21 cellular contexts compared by ENCODE assay signal in the genomic region with DNA sequence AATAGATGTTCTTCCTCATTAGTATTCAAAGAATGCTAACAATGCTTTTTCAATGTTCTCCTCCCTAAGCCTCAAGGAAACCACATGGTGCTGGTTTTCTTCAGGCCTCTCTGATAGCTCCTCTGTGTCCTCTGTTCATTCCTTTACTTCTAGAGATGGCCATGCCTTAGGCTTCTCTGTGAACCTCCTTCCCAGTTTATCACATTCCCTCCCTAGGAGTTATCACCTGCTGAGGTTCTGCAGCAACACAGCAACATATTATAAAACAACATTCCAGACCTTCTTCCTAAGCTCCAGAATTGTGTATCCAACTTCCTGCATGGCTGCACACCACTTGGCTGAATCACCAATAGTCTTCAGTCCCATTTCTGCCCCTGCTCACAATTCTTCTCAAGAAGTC.
A peak's percentile ranks its signal among the peaks of the same experiment; 100 is the strongest.
DNase-seq lines count a peak whose midpoint lies in the region; ATAC-seq, FAIRE-seq and TF ChIP-seq lines count a peak whose summit lies in the region.
"Had no signal": no experiment of that assay in that cellular context is flagged by ENCODE, and none has a peak within 500 bp of the region (broad histone marks: within the 10 kb centered on the region; RNA-seq: fewer than 3 reads in every experiment).

No MANE protein-coding gene starts in this region.

- H3K4me1 Mint-ChIP-seq in astrocyte (ENCODE audit: low read depth, unreplicated experiment) = peaks cover 41% of the 10 kb centered on the region

- intact Hi-C loops in mammary epithelial cell (cut with micrococcal nuclease) = no loop called here
- intact Hi-C loops in breast epithelium (cut with DNase I; ENCODE audit: low total_unique reads) = no loop called here
- intact Hi-C loops in right lobe of liver (cut with DNase I) = no loop called here

- H3K79me1 ChIP-seq in mesendoderm (ENCODE audit: low read length) = no peaks in the 10 kb centered on the region

- H3K18ac ChIP-seq in mesendoderm (ENCODE audit: low read length) = no peak overlapping the region

- ATAC-seq in right lobe of liver = no peak
- no peak for ATAC-seq in HG03442 (IDR thresholded peaks at IDR 0.05; ENCODE audit: unreplicated experiment)
- no peak for ATAC-seq in GM21529 (IDR thresholded peaks at IDR 0.05; ENCODE audit: unreplicated experiment)
- ATAC-seq in HG02981 (IDR thresholded peaks at IDR 0.05; ENCODE audit: unreplicated experiment) = no peak

- H3K23ac ChIP-seq in mesendoderm (ENCODE audit: low read length) = peak overlapping the region; percentile 24

- H4K8ac ChIP-seq in mesendoderm (ENCODE audit: low read depth, low read length) = no peak overlapping the region

- no peak overlapping the region for H3K56ac ChIP-seq in mesendoderm (ENCODE audit: low read length)

- no peak overlapping the region for H4K5ac ChIP-seq in mesendoderm (ENCODE audit: low read length)

- H3K4ac ChIP-seq in mesendoderm (ENCODE audit: low read depth, low read length) = no peak overlapping the region

- H3K9ac ChIP-seq in mammary epithelial cell (ENCODE audit: insufficient read depth, low read length) = no peak overlapping the region
- H3K9ac ChIP-seq in astrocyte (ENCODE audit: low read length) = no peak overlapping the region
- H3K9ac ChIP-seq in mesendoderm (ENCODE audit: low read length) = no peak overlapping the region

- CTCF ChIA-PET in mammary epithelial cell (lab: Charles Lee; ENCODE audit: low non-redundant PET) = no interaction called here

- H4K20me1 ChIP-seq in mammary epithelial cell (ENCODE audit: insufficient read depth, low read length) = no peaks in the 10 kb centered on the region
- no peaks in the 10 kb centered on the region for H4K20me1 ChIP-seq in astrocyte (ENCODE audit: insufficient read depth, low read length)

- H2BK5ac ChIP-seq in mesendoderm (ENCODE audit: low read length) = no peak overlapping the region

- H3K9me3 ChIP-seq in mammary epithelial cell (replicated peaks; ENCODE audit: insufficient read depth, low read length) (peaks cover 4% of the 10 kb centered on the region), breast epithelium (no peaks in the 10 kb centered on the region), astrocyte (ENCODE audit: insufficient read depth, low read depth, low read length) (no peaks in the 10 kb centered on the region), right lobe of liver (no peaks in the 10 kb centered on the region)
- H3K9me3 ChIP-seq: BE2C, SJCRH30 had no signal

- no peak overlapping the region for H3K27ac ChIP-seq in mammary epithelial cell (ENCODE audit: insufficient read depth, low read depth, low read length)
- no peak overlapping the region for H3K27ac ChIP-seq in breast epithelium
- no peak overlapping the region for H3K27ac ChIP-seq in astrocyte (ENCODE audit: low read depth, low read length)
- H3K27ac ChIP-seq in mesendoderm (ENCODE audit: low read depth, low read length) = no peak overlapping the region
- no peak overlapping the region for H3K27ac ChIP-seq in right lobe of liver
- H3K27ac ChIP-seq: 22Rv1, RWPE1, SJCRH30 had no signal

- BruUV-seq in mammary epithelial cell (replicated peaks; lab: Mats Ljungman, UMichigan) = no TSS peak

- no peaks in the 10 kb centered on the region for H3K27me3 Mint-ChIP-seq in astrocyte (ENCODE audit: low read depth, unreplicated experiment)

- no peak overlapping the region for H2BK120ac ChIP-seq in mesendoderm (ENCODE audit: low read depth, low read length)

- H3K79me2 ChIP-seq in mammary epithelial cell (ENCODE audit: insufficient read depth, low read length) (no peaks in the 10 kb centered on the region), astrocyte (ENCODE audit: insufficient read depth, low read length) (no peaks in the 10 kb centered on the region), mesendoderm (ENCODE audit: control insufficient read depth, insufficient read depth, low read length) (no peaks in the 10 kb centered on the region)

- H3K4me3 Mint-ChIP-seq in astrocyte (ENCODE audit: unreplicated experiment) = peak overlapping the region; percentile 21
- H3K4me3 Mint-ChIP-seq: CD4-positive, alpha-beta T cell had no signal

- no peak for TF ChIP-seq POLR2A in breast epithelium (IDR thresholded peaks at IDR 0.05)
- no peak for TF ChIP-seq POLR2A in right lobe of liver (IDR thresholded peaks at IDR 0.05)

- H3K36me3 ChIP-seq in mammary epithelial cell (ENCODE audit: insufficient read depth, low read length) (no peaks in the 10 kb centered on the region), breast epithelium (no peaks in the 10 kb centered on the region), astrocyte (ENCODE audit: insufficient read depth, low read length) (no peaks in the 10 kb centered on the region), mesendoderm (ENCODE audit: control insufficient read depth, insufficient read depth, low read length) (no peaks in the 10 kb centered on the region), right lobe of liver (no peaks in the 10 kb centered on the region)
- H3K36me3 ChIP-seq: BE2C, SJCRH30 had no signal

- H2AK5ac ChIP-seq in mesendoderm (ENCODE audit: low read length) = no peak overlapping the region

- no peak overlapping the region for H3K4me3 ChIP-seq in mammary epithelial cell (replicated peaks in 1 of 3; ENCODE audit: insufficient read depth in 1 of 3, low read depth in 2 of 3, low read length in 3 of 3)
- no peak overlapping the region for H3K4me3 ChIP-seq in breast epithelium
- H3K4me3 ChIP-seq in astrocyte (ENCODE audit: insufficient read depth, low read depth, low read length) = no peak overlapping the region
- H3K4me3 ChIP-seq in mesendoderm (ENCODE audit: low read length) = no peak overlapping the region
- H3K4me3 ChIP-seq in right lobe of liver = no peak overlapping the region
- H3K4me3 ChIP-seq: SJCRH30 had no signal

- H3K27me3 ChIP-seq in mammary epithelial cell (ENCODE audit: insufficient read depth, low read length) (no peaks in the 10 kb centered on the region), breast epithelium (no peaks in the 10 kb centered on the region), astrocyte (ENCODE audit: insufficient read depth, low read length) (no peaks in the 10 kb centered on the region), mesendoderm (ENCODE audit: insufficient read depth, low read length, poor library complexity) (no peaks in the 10 kb centered on the region), right lobe of liver (no peaks in the 10 kb centered on the region)
- H3K27me3 ChIP-seq: BE2C, SJCRH30 had no signal

- dilution Hi-C loops in mammary epithelial cell (cut with HindIII; ENCODE audit: low sequenced_read_pairs) = no loop called here

- no peaks in the 10 kb centered on the region for H3K36me3 Mint-ChIP-seq in astrocyte (ENCODE audit: low read depth, unreplicated experiment)

- FAIRE-seq in astrocyte (lab: Jason Lieb, UNC) = no peak
- FAIRE-seq: D721Med, GM18507, HTR-8/SVneo had no signal

- TF ChIP-seq CTCF in mammary epithelial cell (conservative IDR thresholded peaks at IDR 0.05 in 1 of 2, IDR thresholded peaks at IDR 0.05 in 1 of 2; ENCODE audit: extremely low read depth in 1 of 2, insufficient read depth in 1 of 2, low read depth in 1 of 2, low read length in 2 of 2) (no peak), breast epithelium (IDR thresholded peaks at IDR 0.05) (no peak), astrocyte (IDR thresholded peaks at IDR 0.05; ENCODE audit: insufficient read depth, low read depth, low read length) (no peak), right lobe of liver (IDR thresholded peaks at IDR 0.05) (no peak)

- in situ Hi-C loops in mammary epithelial cell (cut with MboI; ENCODE audit: low sequenced_read_pairs in 2 of 2) = no loop called here

- H3K4me2 ChIP-seq in mammary epithelial cell (ENCODE audit: insufficient read depth, low read depth, low read length) (no peak overlapping the region), astrocyte (ENCODE audit: low read length) (no peak overlapping the region), mesendoderm (ENCODE audit: low read length) (no peak overlapping the region)

- peak overlapping the region; percentile 72 for H3K27ac Mint-ChIP-seq in astrocyte (ENCODE audit: unreplicated experiment)
- H3K27ac Mint-ChIP-seq: CD4-positive, alpha-beta T cell had no signal

- DNase-seq in mammary epithelial cell (no peak), breast epithelium (ENCODE audit: low spot score in 2 of 2) (no peak), astrocyte (ENCODE audit: low read depth) (no peak), mesendoderm (peak; percentile 37), right lobe of liver (no peak)
- DNase-seq: BE2C; CD4-positive, alpha-beta T cell; DMS79; NCI-H1417; NCI-H1930; NCI-H510A; NCI-H774; SJCRH30 had no signal

- no peaks in the 10 kb centered on the region for H3K9me3 Mint-ChIP-seq in astrocyte (ENCODE audit: unreplicated experiment)
- H3K9me3 Mint-ChIP-seq: CD4-positive, alpha-beta T cell had no signal

- H3K4me1 ChIP-seq in mammary epithelial cell (ENCODE audit: insufficient read depth, low read length) (peaks cover 13% of the 10 kb centered on the region), breast epithelium (no peaks in the 10 kb centered on the region), astrocyte (ENCODE audit: insufficient read depth, low read length) (peaks cover 27% of the 10 kb centered on the region), mesendoderm (ENCODE audit: control insufficient read depth, low read depth, low read length) (peaks cover 2% of the 10 kb centered on the region), right lobe of liver (peaks cover 0 to 4% (median 0%) of the 10 kb centered on the region in 4 donors)
- H3K4me1 ChIP-seq: BE2C had no signal

- H2BK15ac ChIP-seq in mesendoderm (replicated peaks; ENCODE audit: low read depth) = no peak overlapping the region

- H2AFZ ChIP-seq in mammary epithelial cell (ENCODE audit: low read depth, low read length) (peak overlapping the region; percentile 24), astrocyte (ENCODE audit: low read depth, low read length) (no peak overlapping the region)
